In genomic region chr20:50520222-50520877, GRCh38 we compare ENCODE assay signal across 11 cellular contexts. TPM values are rescaled to one million over a fixed set of nuclear protein-coding genes. Genes with fewer than 3 reads are reported as not detected.
DNase-seq lines count a peak whose midpoint lies in the region; ATAC-seq, FAIRE-seq and TF ChIP-seq lines count a peak whose summit lies in the region.
"Had no signal": no experiment of that assay in that cellular context is flagged by ENCODE, and none has a peak within 500 bp of the region (broad histone marks: within the 10 kb centered on the region; RNA-seq: fewer than 3 reads in every experiment).

No MANE protein-coding gene starts in this region.

- H3K79me2 ChIP-seq in GM12878 (ENCODE audit: control insufficient read depth, insufficient read depth, low read length) = peaks cover 97% of the 10 kb centered on the region

- H3K36me3 ChIP-seq in GM12878 (ENCODE audit: control insufficient read depth in 2 of 2, insufficient read depth in 2 of 2, low read length in 1 of 2) (peaks cover 0 to 8% of the 10 kb centered on the region in 2 experiments; a peak in 2 of 4 replicates), spleen (no peaks in the 10 kb centered on the region), left lung (no peaks in the 10 kb centered on the region), uterus (no peaks in the 10 kb centered on the region)

- TF ChIP-seq RAD21 in GM12878 (IDR thresholded peaks at IDR 0.05; ENCODE audit: insufficient read depth, low read depth, low read length) = no peak

- SMC1A ChIA-PET in GM12878 (lab: Charles Lee; ENCODE audit: uncharacterized antibody, unreplicated experiment) = interaction anchor here (73.1 to 95.1 kb wide), 2 partner anchors 11 to 25 kb away, joined by 2799 read pairs; partner anchors contain the start of gene PTPN1

- CTCF ChIA-PET in GM12878 (lab: Yijun Ruan, JAX) = interaction anchor here (1.0 to 2.4 kb wide), 5 partner anchors 9 to 56 kb away, joined by 3 to 11 read pairs (median 3); partner anchors contain the start of gene PTPN1

- intact Hi-C loops in GM12878 (cut with micrococcal nuclease; ENCODE audit: unreplicated experiment) = no loop called here
- intact Hi-C loops in spleen (cut with DNase I; ENCODE audit: low total_unique reads) = loop anchor here (5.0 kb wide), 1 partner anchor 52 kb away; no protein-coding TSS in a partner anchor
- intact Hi-C loops in left lung (cut with DNase I) = no loop called here
- intact Hi-C loops in uterus (cut with DNase I; ENCODE audit: low total_unique reads) = no loop called here

- peak overlapping the region; percentile 77 for H3K4me2 ChIP-seq in GM12878 (ENCODE audit: control insufficient read depth, insufficient read depth)

- in situ Hi-C loops in GM12878 (cut with MboI) = loop anchor here (25.0 kb wide), 1 partner anchor 833 kb away; no protein-coding TSS in a partner anchor

- H3K4me3 Mint-ChIP-seq in T-helper 1 cell treated with Interleukin-12 subunit alpha and Interleukin-12 subunit beta and Interleukin-4 antibody, amounts not matched to agents 30 μg/mL and 1 μg/mL, for 36 hours = peak overlapping the region; percentile 71

- no peak overlapping the region for H2AFZ ChIP-seq in GM12878 (ENCODE audit: control insufficient read depth, low read depth, low read length)

- H3K27ac Mint-ChIP-seq in T-helper 1 cell treated with Interleukin-12 subunit alpha and Interleukin-12 subunit beta and Interleukin-4 antibody, amounts not matched to agents 30 μg/mL and 1 μg/mL, for 36 hours = peak overlapping the region; percentile 95

- DNase-seq in GM12878 (ENCODE audit: low read depth, low spot score) (no peak), spleen (no peak), left lung (no peak), glomerular visceral epithelial cell (ENCODE audit: extremely low spot score) (no peak), uterus (no peak)
- DNase-seq: HCEC 1CT, NCI-H748 treated with DMSO at 0.1 percent for 48 hours had no signal

- no peaks in the 10 kb centered on the region for H3K27me3 ChIP-seq in GM12878 (replicated peaks in 1 of 2; ENCODE audit: control insufficient read depth in 2 of 2, insufficient read depth in 2 of 2, low read length in 1 of 2)
- no peaks in the 10 kb centered on the region for H3K27me3 ChIP-seq in spleen (replicated peaks in 1 of 7)
- no peaks in the 10 kb centered on the region for H3K27me3 ChIP-seq in left lung
- H3K27me3 ChIP-seq in uterus = no peaks in the 10 kb centered on the region

- H3K4me3 ChIP-seq in GM12878 (peak overlapping the region; percentile 100; the same call in 1 of the 2 replicates), spleen (peak overlapping the region in 1 of 8 donors; percentile 37), left lung (no peak overlapping the region), uterus (no peak overlapping the region)

- no peaks in the 10 kb centered on the region for H4K20me1 ChIP-seq in GM12878 (ENCODE audit: control insufficient read depth, insufficient read depth)

- FAIRE-seq in GM12878 (lab: Jason Lieb, UNC) = no peak

- no TSS peak for BruUV-seq in GM12878 (replicated peaks; lab: Mats Ljungman, UMichigan)

- H3K27ac ChIP-seq in GM12878 (ENCODE audit: control insufficient read depth, insufficient read depth) (peak overlapping the region; percentile 98), spleen (peak overlapping the region; percentile 44 to 99 (median 96)), left lung (peak overlapping the region in 1 of 2 donors; percentile 85), uterus (no peak overlapping the region)
- H3K27ac ChIP-seq: epithelial cell of prostate had no signal

- H3K4me1 ChIP-seq in GM12878 (ENCODE audit: control insufficient read depth, insufficient read depth, low read length) = peaks cover 59% of the 10 kb centered on the region
- H3K4me1 ChIP-seq in spleen = peaks cover 90 to 100% (median 99%) of the 10 kb centered on the region in 6 donors
- peaks cover 44 to 99% of the 10 kb centered on the region in 2 donors for H3K4me1 ChIP-seq in left lung
- no peaks in the 10 kb centered on the region for H3K4me1 ChIP-seq in uterus

- TF ChIP-seq CTCF in GM12878 (IDR thresholded peaks at IDR 0.05 in 2 of 3, conservative IDR thresholded peaks at IDR 0.05 in 1 of 3; ENCODE audit: control insufficient read depth in 2 of 3, extremely low read depth in 1 of 3, insufficient read depth in 1 of 3, low read depth in 3 of 3, low read length in 3 of 3) (no peak), spleen (IDR thresholded peaks at IDR 0.05 in 8 of 11, conservative IDR thresholded peaks at IDR 0.05 in 3 of 11) (no peak), left lung (IDR thresholded peaks at IDR 0.05) (no peak), uterus (IDR thresholded peaks at IDR 0.05) (no peak)

- H3K9me3 Mint-ChIP-seq in T-helper 1 cell treated with Interleukin-12 subunit alpha and Interleukin-12 subunit beta and Interleukin-4 antibody, amounts not matched to agents 30 μg/mL and 1 μg/mL, for 36 hours = no peaks in the 10 kb centered on the region

- RAD21 ChIA-PET in GM12878 (lab: Charles Lee; ENCODE audit: unreplicated experiment) = interaction anchor here (0.7 to 12.9 kb wide), 6 partner anchors 8 to 1353 kb away, joined by 3 to 167 read pairs (median 26); partner anchors contain the start of gene PTPN1

- TF ChIP-seq POLR2A in GM12878 (IDR thresholded peaks at IDR 0.05; ENCODE audit: low read depth, low read length) (no peak), spleen (IDR thresholded peaks at IDR 0.05) (peak in 1 of 3 donors; percentile 20), uterus (IDR thresholded peaks at IDR 0.05) (no peak)

- peak overlapping the region; percentile 49 for H3K9ac ChIP-seq in GM12878 (ENCODE audit: control insufficient read depth, insufficient read depth, low read length)

- POLR2A ChIA-PET in GM12878 (lab: Charles Lee) = interaction anchor here (1.1 to 2.3 kb wide), 7 partner anchors 9 to 38 kb away, joined by 3 to 18 read pairs (median 4); partner anchors contain the start of gene PTPN1

- WGBS in GM12878 (ENCODE audit: insufficient coverage, insufficient replicate concordance, low lambda C conversion rate, missing lambda C conversion rate) = 26% methylated on average over 7 of the region's 7 CpGs
- 75 to 82% (median 77%) methylated on average over 7 of the region's 7 CpGs for WGBS in spleen, 5 donors

- no peaks in the 10 kb centered on the region for H3K9me3 ChIP-seq in GM12878 (replicated peaks; ENCODE audit: control insufficient read depth, insufficient read depth, low read length)
- H3K9me3 ChIP-seq in spleen = no peaks in the 10 kb centered on the region
- no peaks in the 10 kb centered on the region for H3K9me3 ChIP-seq in left lung
- no peaks in the 10 kb centered on the region for H3K9me3 ChIP-seq in uterus

- H3K36me3 Mint-ChIP-seq in T-helper 1 cell treated with Interleukin-12 subunit alpha and Interleukin-12 subunit beta and Interleukin-4 antibody, amounts not matched to agents 30 μg/mL and 1 μg/mL, for 36 hours (ENCODE audit: low read depth) = peaks cover 27% of the 10 kb centered on the region

- H3K27me3 Mint-ChIP-seq in T-helper 1 cell treated with Interleukin-12 subunit alpha and Interleukin-12 subunit beta and Interleukin-4 antibody, amounts not matched to agents 30 μg/mL and 1 μg/mL, for 36 hours (ENCODE audit: low read depth) = no peaks in the 10 kb centered on the region

- ATAC-seq in GM18502 (IDR thresholded peaks at IDR 0.05; ENCODE audit: poor library complexity, unreplicated experiment) (peak; percentile 42), GM12878 (peak; percentile 27), left lung (no peak), HG02870 (IDR thresholded peaks at IDR 0.05; ENCODE audit: unreplicated experiment) (no peak)

- TF ChIP-seq EP300 in GM12878 (IDR thresholded peaks at IDR 0.05; ENCODE audit: borderline replicate concordance in 1 of 2, control insufficient read depth in 1 of 2, low read depth in 2 of 2, low read length in 2 of 2) = no peak

- peaks cover 68% of the 10 kb centered on the region for H3K4me1 Mint-ChIP-seq in T-helper 1 cell treated with Interleukin-12 subunit alpha and Interleukin-12 subunit beta and Interleukin-4 antibody, amounts not matched to agents 30 μg/mL and 1 μg/mL, for 36 hours (ENCODE audit: low read depth)

TF ChIP-seq in GM12878, 131 proteins besides CTCF, POLR2A, EP300 and RAD21 (continues in another document):
- TF ChIP-seq TCF7 (IDR thresholded peaks at IDR 0.05; ENCODE audit: borderline replicate concordance) = no peak

RNA-seq across cellular contexts. Expression of gene PTPN1, which starts 10.2 kb away (rescaled TPM):
- total RNA-seq in GM12878 (2013; cell fraction: nucleolus; rRNA removed) = 69.6 and 70.9 TPM in 2 replicates
- total RNA-seq in GM12878 (2014; rRNA removed) (61.1 and 66.4 TPM in 2 replicates), GM12878 (2014; rRNA removed; fragmentation: Illumina TruSeq; extraction: Trizol) (45.9 and 47.0 TPM in 2 replicates), GM12878 (2021) (72.8 and 74.7 TPM in 2 replicates), spleen (10 to 100 TPM; 60.3 to 84.9 (median 73.5) TPM), left lung (10 to 100 TPM; 70.7 to 98.6 TPM), uterus (10 to 100 TPM; 14.1 to 33.9 (median 20.2) TPM)
- polyA plus RNA-seq in GM12878 (2011; ENCODE audit: low read depth) = 32.2 TPM
- polyA plus RNA-seq in GM12878 (2011; rRNA removed) (33.1 and 40.4 TPM in 2 replicates), GM12878 (2014; fragmentation: Illumina TruSeq; extraction: Trizol) (66.7 and 72.2 TPM in 2 replicates), GM12878 (2014; fragmentation: Nextera tagmentation; extraction: Ambion mirVana) (10 to 100 TPM; 15.9 to 20.2 TPM), GM12878 (2014; rRNA removed) (57.6 and 57.8 TPM in 2 replicates), GM12878 (2016; fragmentation: Nextera tagmentation; extraction: Ambion mirVana) (10 to 100 TPM; 37.7 to 40.8 TPM), spleen (10 to 100 TPM; 20.5 to 42.1 (median 25.0) TPM)
- polyA plus RNA-seq in GM12878 (2011; cell fraction: cytosol; rRNA removed) = 37.7 and 41.0 TPM in 2 replicates
- 52.3 and 57.0 TPM in 2 replicates for polyA plus RNA-seq in GM12878 (2011; cell fraction: nucleus; rRNA removed)
- 49.6 and 58.1 TPM in 2 replicates for polyA plus RNA-seq in GM12878 (2012)
- polyA minus RNA-seq in GM12878 (2011; rRNA and poly(A)+ RNA removed) = 29.8 and 31.8 TPM in 2 replicates
- 12.2 and 13.9 TPM in 2 replicates for polyA minus RNA-seq in GM12878 (2011; cell fraction: cytosol; rRNA and poly(A)+ RNA removed)
- polyA minus RNA-seq in GM12878 (2011; cell fraction: nucleus; rRNA and poly(A)+ RNA removed) = 10.9 and 16.2 TPM in 2 replicates

Comparison
In these comparisons a context has a peak if more than half of its experiments do, and no peak if none do; other contexts are left out.
1. ATAC-seq: peak in GM18502 (single experiment) and GM12878 (single experiment); none in left lung (single experiment) and HG02870 (single experiment).
2. H3K27ac ChIP-seq: peak in GM12878 (single experiment) and spleen (8 of 8); none in uterus (0 of 2).